8 cellular contexts compared by ENCODE assay signal in genomic region chrX:53435997-53436396, GRCh38. TPM values are rescaled to one million over a fixed set of nuclear protein-coding genes. Genes with fewer than 3 reads are reported as not detected.
DNase-seq lines count a peak whose midpoint lies in the region; ATAC-seq, FAIRE-seq and TF ChIP-seq lines count a peak whose summit lies in the region.

No MANE protein-coding gene starts in this region.

- DNase-seq in A673 (ENCODE audit: low spot score) (peak; percentile 83), NCI-H2196 treated with DMSO at 0.1 percent for 48 hours (lab: John Stamatoyannopoulos, UW; ENCODE audit: unreplicated experiment) (peak; percentile 6), WERI-Rb-1 (peak; percentile 75), bronchial epithelial cell (ENCODE audit: low read depth) (peak; percentile 53), left lung (peak in 1 of 2 donors; percentile 59)
- DNase-seq in stimulated activated CD8-positive, alpha-beta memory T cell treated with anti-CD3 and anti-CD28 coated beads, Interleukin-4, amount 100 ng/mL, for 1 hour (ENCODE audit: low read depth in 2 of 2, low spot score in 1 of 2) = peak; percentile 29

- H3K4me1 ChIP-seq in A673 (ENCODE audit: insufficient read depth, low read length, poor library complexity, severe bottlenecking) (peaks cover 2% of the 10 kb centered on the region), left lung (peaks cover 0 to 13% of the 10 kb centered on the region in 2 donors)

- H3K27ac ChIP-seq in A673 (ENCODE audit: low read depth, low read length, poor library complexity, severe bottlenecking) = no peak overlapping the region
- H3K27ac ChIP-seq in WERI-Rb-1 = no peak overlapping the region
- no peak overlapping the region for H3K27ac ChIP-seq in left lung

- H3K9me3 ChIP-seq in A673 (ENCODE audit: low read depth, low read length, poor library complexity, severe bottlenecking) (no peaks in the 10 kb centered on the region), WERI-Rb-1 (ENCODE audit: severe bottlenecking) (no peaks in the 10 kb centered on the region), left lung (no peaks in the 10 kb centered on the region)

- H3K36me3 ChIP-seq in A673 (ENCODE audit: insufficient read depth, low read length, poor library complexity, severe bottlenecking) (no peaks in the 10 kb centered on the region), WERI-Rb-1 (peaks cover 15% of the 10 kb centered on the region), bronchial epithelial cell (ENCODE audit: control insufficient read depth, insufficient read depth, low read length) (peaks cover 6% of the 10 kb centered on the region), left lung (peaks cover 0 to 12% of the 10 kb centered on the region in 2 donors)

- CTCF ChIA-PET in A673 (lab: Charles Lee) = interaction anchor here (0.6 to 1.6 kb wide), 4 partner anchors 10 to 154 kb away, joined by 3 to 6 read pairs (median 4); no protein-coding TSS in a partner anchor

- H3K4me3 ChIP-seq in A673 (ENCODE audit: low read depth, low read length, poor library complexity, severe bottlenecking) (no peak overlapping the region), WERI-Rb-1 (ENCODE audit: low read depth, low read length) (no peak overlapping the region), bronchial epithelial cell (ENCODE audit: low read depth, low read length) (no peak overlapping the region), left lung (no peak overlapping the region)

- POLR2A ChIA-PET in A673 (lab: Charles Lee; ENCODE audit: low non-redundant PET) = interaction anchor here (0.6 to 0.7 kb wide), 2 partner anchors 16 to 21 kb away, joined by 4 to 6 read pairs; no protein-coding TSS in a partner anchor

- no TSS peak for BruUV-seq in A673 (replicated peaks; lab: Mats Ljungman, UMichigan)

- ATAC-seq in GM18502 (IDR thresholded peaks at IDR 0.05; ENCODE audit: poor library complexity, unreplicated experiment) = peak; percentile 88
- ATAC-seq in HG03064 (IDR thresholded peaks at IDR 0.05; ENCODE audit: low read depth, unreplicated experiment) = peak; percentile 70
- peak; percentile 79 for ATAC-seq in left lung

- intact Hi-C loops in A673 (cut with micrococcal nuclease; ENCODE audit: unreplicated experiment) = loop anchor here (2.0 kb wide), 1 partner anchor 119 kb away; no protein-coding TSS in a partner anchor
- intact Hi-C loops in left lung (cut with DNase I) = loop anchor here in 1 of 2 donors (10.0 kb wide), 1 partner anchor 121 kb away; no protein-coding TSS in a partner anchor

- peaks cover 21% of the 10 kb centered on the region for H3K27me3 ChIP-seq in A673 (replicated peaks; ENCODE audit: insufficient read depth, low read depth, low read length, poor library complexity)
- H3K27me3 ChIP-seq in WERI-Rb-1 (ENCODE audit: insufficient read depth, low read depth, severe bottlenecking) = peaks cover 37% of the 10 kb centered on the region
- H3K27me3 ChIP-seq in bronchial epithelial cell (ENCODE audit: control insufficient read depth, insufficient read depth, low read length) = no peaks in the 10 kb centered on the region
- peaks cover 0 to 17% of the 10 kb centered on the region in 2 donors for H3K27me3 ChIP-seq in left lung

- FAIRE-seq in bronchial epithelial cell (lab: Jason Lieb, UNC) = no peak

- peak; percentile 88 for TF ChIP-seq CTCF in A673 (conservative IDR thresholded peaks at IDR 0.05; ENCODE audit: low read depth, low read length)
- peak; percentile 89 for TF ChIP-seq CTCF in WERI-Rb-1 (IDR thresholded peaks at IDR 0.05; ENCODE audit: low read depth, low read length)
- TF ChIP-seq CTCF in bronchial epithelial cell (IDR thresholded peaks at IDR 0.05; ENCODE audit: insufficient read depth, low read length, severe bottlenecking) = peak; percentile 73
- TF ChIP-seq CTCF in left lung (IDR thresholded peaks at IDR 0.05) = peak; percentile 77 to 83

RNA-seq across cellular contexts. Expression of gene HSD17B10, which starts 1.8 kb away (rescaled TPM):
- total RNA-seq in A673 (2021) = 126 and 132 TPM in 2 replicates
- 70.0 and 75.9 TPM in 2 replicates for total RNA-seq in bronchial epithelial cell
- 10 to 100 TPM; 68.4 to 81.0 TPM for total RNA-seq in left lung

RNA-seq across cellular contexts. Expression of gene RIBC1, which starts 13.3 kb away (rescaled TPM):
- total RNA-seq in A673 (2021) = 0.68 and 1.0 TPM in 2 replicates
- 0.26 and 1.0 TPM in 2 replicates for total RNA-seq in bronchial epithelial cell
- total RNA-seq in left lung = 1 to 10 TPM; 1.9 TPM

RNA-seq across cellular contexts. Expression of gene SMC1A, which starts 13.5 kb away (rescaled TPM):
- 225 and 230 TPM in 2 replicates for total RNA-seq in A673 (2021)
- 9.0 and 15.0 TPM in 2 replicates for total RNA-seq in bronchial epithelial cell
- 10 to 100 TPM; 59.6 to 69.4 TPM for total RNA-seq in left lung
